ENCODE assay signal across 19 cellular contexts in the genomic region with DNA sequence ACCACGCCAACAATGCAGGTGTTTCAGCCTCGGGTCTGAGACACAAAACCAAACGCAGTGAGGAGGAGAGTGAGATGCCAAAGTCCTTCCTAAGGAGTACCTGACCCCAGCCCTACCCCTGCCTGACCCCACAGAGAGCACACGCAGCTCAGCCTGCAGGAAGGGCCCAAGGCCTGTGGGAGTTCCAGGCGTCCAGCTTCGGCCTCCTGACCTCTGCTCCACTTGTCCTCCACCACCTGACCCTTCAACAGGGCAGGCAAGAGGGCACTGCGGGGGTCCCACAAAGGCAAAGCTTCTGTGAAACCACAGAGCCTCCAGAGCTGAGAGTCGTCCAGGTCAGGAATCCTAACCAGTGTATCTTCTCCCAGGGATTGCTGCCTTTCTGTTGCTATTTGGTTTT.
DNase-seq lines count a peak whose midpoint lies in the region; ATAC-seq, FAIRE-seq and TF ChIP-seq lines count a peak whose summit lies in the region.
"Had no signal": no experiment of that assay in that cellular context is flagged by ENCODE, and none has a peak within 500 bp of the region (broad histone marks: within the 10 kb centered on the region; RNA-seq: fewer than 3 reads in every experiment).

No MANE protein-coding gene starts in this region.

- H3K4me1 ChIP-seq in H1 (replicated peaks in 1 of 4; ENCODE audit: control insufficient read depth in 3 of 4, insufficient read depth in 4 of 4, low read length in 3 of 4) (no peaks in the 10 kb centered on the region), stomach (no peaks in the 10 kb centered on the region)
- H3K4me1 ChIP-seq: Caco-2 had no signal

- H3K27me3 ChIP-seq in H1 (replicated peaks in 1 of 4; ENCODE audit: control insufficient read depth in 3 of 4, extremely low read depth in 1 of 4, insufficient read depth in 3 of 4, low read length in 3 of 4) (no peaks in the 10 kb centered on the region), stomach (peaks cover 0 to 3% (median 0%) of the 10 kb centered on the region in 3 donors)
- H3K27me3 ChIP-seq: BLaER1 had no signal

- H4K20me1 ChIP-seq in H1 (replicated peaks in 1 of 2; ENCODE audit: control insufficient read depth in 1 of 2, insufficient read depth in 2 of 2, low read length in 2 of 2): no peaks in the 10 kb centered on the region
- H4K20me1 ChIP-seq: BLaER1 had no signal

- H3K9me3 Mint-ChIP-seq in nephron progenitor cell: peaks cover 75% of the 10 kb centered on the region
- peaks cover 24% of the 10 kb centered on the region for H3K9me3 Mint-ChIP-seq in activated T-helper 17 cell treated with anti-CD3 and anti-CD28 coated beads, Interleukin-2, amount 50 U/mL, for 72 hours

- H4K5ac ChIP-seq in H1 (ENCODE audit: insufficient read length, low read depth, low read length): no peak overlapping the region

- 0 out of 2 replicates have a peak overlapping the region, but pooled peaks have one; percentile 48 for H2BK20ac ChIP-seq in H1 (ENCODE audit: low read length)

- no peak overlapping the region; the same call in 1 of the 2 replicates for H2BK5ac ChIP-seq in H1 (ENCODE audit: low read depth, low read length)

- 90% methylated on average over 8 of the region's 8 CpGs; no CpG with 5 or more reads in 1 of the 2 experiments for WGBS in H1 (ENCODE audit: extremely low coverage in 1 of 2, insufficient coverage in 1 of 2, insufficient read length in 1 of 2, insufficient replicate concordance in 2 of 2, low coverage in 1 of 2, low lambda C conversion rate in 2 of 2, missing lambda C conversion rate in 1 of 2), 2 experiments
- WGBS in stomach, 5 donors: 74 to 87% (median 85%) methylated on average over 6 to 8 of the region's 8 CpGs

- no peak overlapping the region for H3K4ac ChIP-seq in H1 (replicated peaks; ENCODE audit: insufficient read length, low read depth, low read length)

- H3K23me2 ChIP-seq in H1 (ENCODE audit: low read depth, low read length): no peaks in the 10 kb centered on the region

- intact Hi-C loops in stomach (cut with DNase I; ENCODE audit: low total_unique reads): no loop called here

- ATAC-seq in activated T-helper 17 cell treated with anti-CD3 and anti-CD28 coated beads, Interleukin-2, amount 50 U/mL, for 72 hours (replicated peaks): no peak
- ATAC-seq: CD8-positive, alpha-beta T cell had no signal

- H2AFZ ChIP-seq in H1 (ENCODE audit: low read length): no peak overlapping the region

- no peak overlapping the region for H3K56ac ChIP-seq in H1 (replicated peaks; ENCODE audit: insufficient read length, low read depth, low read length)

- no peak for TF ChIP-seq RAD21 in H1 (IDR thresholded peaks at IDR 0.05 in 1 of 2, conservative IDR thresholded peaks at IDR 0.05 in 1 of 2; ENCODE audit: low read depth in 2 of 2, low read length in 2 of 2)

- H3K4me1 Mint-ChIP-seq in nephron progenitor cell: peaks cover 33% of the 10 kb centered on the region
- H3K4me1 Mint-ChIP-seq in activated T-helper 17 cell treated with anti-CD3 and anti-CD28 coated beads, Interleukin-2, amount 50 U/mL, for 72 hours: no peaks in the 10 kb centered on the region
- H3K4me1 Mint-ChIP-seq: B cell; CD4-positive, CD25-positive, alpha-beta regulatory T cell had no signal

- H3K27ac Mint-ChIP-seq in nephron progenitor cell: peak overlapping the region; percentile 36
- H3K27ac Mint-ChIP-seq in activated T-helper 17 cell treated with anti-CD3 and anti-CD28 coated beads, Interleukin-2, amount 50 U/mL, for 72 hours: no peak overlapping the region
- H3K27ac Mint-ChIP-seq: B cell; CD4-positive, CD25-positive, alpha-beta regulatory T cell; CD8-positive, alpha-beta T cell had no signal

- H3K27ac ChIP-seq in coronary artery (no peak overlapping the region), H1 (ENCODE audit: low read depth, low read length) (no peak overlapping the region), stomach (no peak overlapping the region)
- H3K27ac ChIP-seq: BLaER1, C4-2B had no signal

- H3K4me3 ChIP-seq in coronary artery (no peak overlapping the region), H1 (ENCODE audit: extremely low read depth in 1 of 4, insufficient read depth in 2 of 4, low read depth in 3 of 4, low read length in 4 of 4) (no peak overlapping the region), stomach (no peak overlapping the region)
- H3K4me3 ChIP-seq: BLaER1 had no signal

- H3K4me3 Mint-ChIP-seq in nephron progenitor cell: no peak overlapping the region
- no peak overlapping the region for H3K4me3 Mint-ChIP-seq in activated T-helper 17 cell treated with anti-CD3 and anti-CD28 coated beads, Interleukin-2, amount 50 U/mL, for 72 hours
- H3K4me3 Mint-ChIP-seq: B cell; CD8-positive, alpha-beta T cell had no signal

- H3K4me2 ChIP-seq in H1 (ENCODE audit: insufficient read depth in 1 of 2, low read depth in 2 of 2, low read length in 2 of 2): no peak overlapping the region
- H3K4me2 ChIP-seq: BLaER1 had no signal

- H2BK12ac ChIP-seq in H1 (ENCODE audit: low read depth, low read length): peak overlapping the region; percentile 39; the same call in 1 of the 2 replicates

- no peak overlapping the region for H4K91ac ChIP-seq in H1 (replicated peaks; ENCODE audit: insufficient read length, low read length)

- H3K14ac ChIP-seq in H1 (ENCODE audit: insufficient read length): no peak overlapping the region

- no peak overlapping the region for H2BK15ac ChIP-seq in H1 (ENCODE audit: low read length)

- H3K36me3 ChIP-seq in H1 (ENCODE audit: control insufficient read depth in 2 of 4, insufficient read depth in 4 of 4, low read length in 3 of 4) (no peaks in the 10 kb centered on the region), stomach (no peaks in the 10 kb centered on the region)
- H3K36me3 ChIP-seq: BLaER1 had no signal

- no peak for TF ChIP-seq EP300 in H1 (IDR thresholded peaks at IDR 0.05; ENCODE audit: borderline replicate concordance in 1 of 2, low read depth in 2 of 2, low read length in 2 of 2)
- TF ChIP-seq EP300 in stomach (IDR thresholded peaks at IDR 0.05): no peak

- TF ChIP-seq POLR2A in H1 (IDR thresholded peaks at IDR 0.05; ENCODE audit: control extremely low read depth in 1 of 2, low read depth in 2 of 2, low read length in 2 of 2): no peak
- TF ChIP-seq POLR2A in stomach (IDR thresholded peaks at IDR 0.05): no peak

- CTCF ChIA-PET in H1 (lab: Charles Lee; ENCODE audit: partially characterized antibody): interaction anchor here (1.3 kb wide), 1 partner anchor 50 kb away, joined by 3 read pairs; no protein-coding TSS in a partner anchor

- peaks cover 26% of the 10 kb centered on the region for H3K27me3 Mint-ChIP-seq in nephron progenitor cell (ENCODE audit: low read depth, poor library complexity)
- H3K27me3 Mint-ChIP-seq in activated T-helper 17 cell treated with anti-CD3 and anti-CD28 coated beads, Interleukin-2, amount 50 U/mL, for 72 hours: peaks cover 7% of the 10 kb centered on the region
- H3K27me3 Mint-ChIP-seq: B cell; CD4-positive, CD25-positive, alpha-beta regulatory T cell had no signal

- no peak overlapping the region for H2AK5ac ChIP-seq in H1 (ENCODE audit: low read depth, low read length)

- H3K9me3 ChIP-seq in H1 (ENCODE audit: insufficient read depth in 2 of 2, low read depth in 1 of 2, low read length in 1 of 2) (peaks cover 7 to 13% of the 10 kb centered on the region in 2 experiments; a peak in 3 of 4 replicates), stomach (peaks cover 24 to 58% (median 36%) of the 10 kb centered on the region in 4 donors)

- DNase-seq in coronary artery (ENCODE audit: low spot score) (peak; percentile 26), H1 (ENCODE audit: low read depth in 1 of 2, low spot score in 2 of 2) (peak in 1 of 2 experiments; percentile 30), nephron progenitor cell (no peak), stomach (peak; percentile 18), mucosa of gallbladder (ENCODE audit: low spot score) (no peak)
- DNase-seq: Caco-2; CD4-positive, CD25-positive, alpha-beta regulatory T cell; CD8-positive, alpha-beta T cell; DMS153; DND-41; GOT3; H7; HCEC 1CT had no signal

- TF ChIP-seq CTCF in coronary artery (IDR thresholded peaks at IDR 0.05) (no peak), H1 (IDR thresholded peaks at IDR 0.05; ENCODE audit: control extremely low read depth in 1 of 3, insufficient read depth in 1 of 3, low read depth in 1 of 3, low read length in 3 of 3) (no peak), nephron progenitor cell (IDR thresholded peaks at IDR 0.05) (no peak), stomach (IDR thresholded peaks at IDR 0.05) (no peak)

- no peaks in the 10 kb centered on the region for H3K79me2 ChIP-seq in H1 (ENCODE audit: control insufficient read depth in 1 of 2, insufficient read depth in 2 of 2, low read length in 2 of 2)

- peaks cover 15% of the 10 kb centered on the region for H3K36me3 Mint-ChIP-seq in nephron progenitor cell (ENCODE audit: low read depth)
- no peaks in the 10 kb centered on the region for H3K36me3 Mint-ChIP-seq in activated T-helper 17 cell treated with anti-CD3 and anti-CD28 coated beads, Interleukin-2, amount 50 U/mL, for 72 hours (ENCODE audit: low read depth)
- H3K36me3 Mint-ChIP-seq: CD4-positive, CD25-positive, alpha-beta regulatory T cell; CD8-positive, alpha-beta T cell had no signal

- POLR2A ChIA-PET in H1 (lab: Charles Lee; ENCODE audit: partially characterized antibody): no interaction called here

- no peak overlapping the region for H3K23ac ChIP-seq in H1 (ENCODE audit: insufficient read length)

- no peak overlapping the region for H4K8ac ChIP-seq in H1 (ENCODE audit: extremely low read depth, insufficient read depth, low read length)

- H3K79me1 ChIP-seq in H1 (ENCODE audit: low read depth, low read length): no peaks in the 10 kb centered on the region

- no peak overlapping the region for H3K18ac ChIP-seq in H1 (ENCODE audit: extremely low read depth, low read length)

- FAIRE-seq in H1 (lab: Jason Lieb, UNC): no peak
- FAIRE-seq: G401.6, GM12892 had no signal

- H3K9ac ChIP-seq in H1 (replicated peaks in 1 of 4; ENCODE audit: extremely low read depth in 1 of 4, low read depth in 3 of 4, low read length in 3 of 4): no peak overlapping the region
- H3K9ac ChIP-seq: BLaER1 had no signal

- no peak overlapping the region for H2BK120ac ChIP-seq in H1 (replicated peaks; ENCODE audit: low read depth, low read length)

TF ChIP-seq in H1, 55 proteins besides CTCF, POLR2A, EP300 and RAD21 (continues in another document):
- TF ChIP-seq SP4 (IDR thresholded peaks at IDR 0.05; ENCODE audit: low read length): no peak
- TF ChIP-seq EZH2 (IDR thresholded peaks at IDR 0.05; ENCODE audit: low read depth, low read length, severe bottlenecking): no peak
- no peak for TF ChIP-seq BCL11A (IDR thresholded peaks at IDR 0.05; ENCODE audit: low read depth in 2 of 2, low read length in 2 of 2)
- TF ChIP-seq MAFK (IDR thresholded peaks at IDR 0.05; ENCODE audit: low read depth, low read length): no peak
- no peak for TF ChIP-seq RFX5 (IDR thresholded peaks at IDR 0.05; ENCODE audit: borderline replicate concordance, low read depth, low read length)
- no peak for TF ChIP-seq JUND (IDR thresholded peaks at IDR 0.05; ENCODE audit: low read length)
- TF ChIP-seq TAF1 (IDR thresholded peaks at IDR 0.05; ENCODE audit: low read depth, low read length): no peak
- TF ChIP-seq CREB1 (IDR thresholded peaks at IDR 0.05): no peak
- no peak for TF ChIP-seq BACH1 (IDR thresholded peaks at IDR 0.05; ENCODE audit: low read length)
- no peak for TF ChIP-seq TEAD4 (IDR thresholded peaks at IDR 0.05; ENCODE audit: low read depth, low read length)
- no peak for TF ChIP-seq PHF8 (conservative IDR thresholded peaks at IDR 0.05; ENCODE audit: low read depth, low read length)

Comparison
In these comparisons a context has a peak if more than half of its experiments do, and no peak if none do; other contexts are left out.
1. DNase-seq: peak in coronary artery (single experiment) and stomach (single experiment); none in nephron progenitor cell (single experiment) and mucosa of gallbladder (single experiment).